Comparison of ENCODE assay signal across 21 cellular contexts in the genomic region with DNA sequence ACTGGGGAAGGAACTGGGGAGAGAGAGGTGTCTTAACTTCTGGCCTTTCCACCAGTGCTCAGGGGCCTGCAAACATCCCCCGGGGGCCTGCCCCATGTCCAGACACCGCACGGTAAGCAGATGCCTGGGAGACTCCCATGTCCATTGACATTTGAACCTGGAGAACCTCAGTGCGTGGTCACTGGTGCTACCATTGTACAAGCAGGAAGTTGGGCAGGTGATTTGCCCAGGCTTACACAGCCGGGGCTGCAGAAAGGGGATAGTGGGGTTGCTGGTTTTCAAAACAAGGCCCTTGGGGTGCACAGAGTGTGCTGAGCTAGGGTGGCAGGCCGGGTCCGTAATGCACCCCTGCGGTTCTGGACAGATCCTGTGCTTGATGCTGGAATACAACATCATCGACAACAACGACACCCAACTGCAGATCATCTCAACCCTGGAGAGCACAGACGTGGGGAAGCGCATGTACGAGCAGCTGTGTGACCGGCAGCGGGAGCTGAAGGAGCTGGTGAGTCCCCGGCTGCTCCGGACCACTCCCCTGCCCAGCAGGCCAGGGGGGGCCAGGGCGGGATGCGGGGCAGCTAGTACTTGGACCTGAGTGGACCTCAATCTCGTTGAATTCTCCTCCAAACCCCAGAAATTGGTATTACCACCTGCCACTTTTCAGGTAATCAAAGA.
"Had no signal": no experiment of that assay in that cellular context is flagged by ENCODE, and none has a peak within 500 bp of the region (broad histone marks: within the 10 kb centered on the region; RNA-seq: fewer than 3 reads in every experiment).

No MANE protein-coding gene starts in this region.

- FAIRE-seq: islet of Langerhans had no signal

- H3K79me2 ChIP-seq: parathyroid adenoma had no signal

- H3K27me3 ChIP-seq: esophagus squamous epithelium, gastrocnemius medialis, thyroid gland, upper lobe of right lung had no signal

- H3K4me1 ChIP-seq: gastrocnemius medialis, parathyroid adenoma, thyroid gland had no signal

- DNase-seq: activated CD4-positive, alpha-beta T cell treated with anti-CD3 and anti-CD28 coated beads for 1 hour; activated CD8-positive, alpha-beta memory T cell treated with anti-CD3 and anti-CD28 coated beads, Interleukin-2, amount 10 ng/mL, durations not matched to agents 7 days and 5 days; dermis blood vessel endothelial cell; effector memory CD4-positive, alpha-beta T cell; esophagus squamous epithelium; gastrocnemius medialis; mesenchymal stem cell; nucleus accumbens; stimulated activated CD4-positive, alpha-beta T cell treated with anti-CD3 and anti-CD28 coated beads, Interleukin-4, amount 100 ng/mL, for 24 hours; stimulated activated naive CD8-positive, alpha-beta T cell treated with anti-CD3 and anti-CD28 coated beads, Interleukin-15, Interleukin-2, amounts not matched to agents 100 U/mL and 50 U/mL, for 24 hours; substantia nigra; T-helper 1 cell; T-helper 9 cell; thyroid gland; upper lobe of right lung had no signal

- H3K9me3 Mint-ChIP-seq: activated naive CD4-positive, alpha-beta T cell treated with anti-CD3 and anti-CD28 coated beads, Interleukin-2, amount 50 U/mL, for 24 hours; brain had no signal

- H3K4me3 Mint-ChIP-seq: activated CD8-positive, alpha-beta memory T cell treated with anti-CD3 and anti-CD28 coated beads, Interleukin-2, amount 10 ng/mL, durations not matched to agents 7 days and 5 days; activated naive CD4-positive, alpha-beta T cell treated with anti-CD3 and anti-CD28 coated beads, Interleukin-2, amount 50 U/mL, for 24 hours; brain had no signal

- H3K27ac ChIP-seq: esophagus squamous epithelium, gastrocnemius medialis, parathyroid adenoma, thyroid gland, upper lobe of right lung had no signal

- H2AFZ ChIP-seq: parathyroid adenoma had no signal

- H3K9ac ChIP-seq: parathyroid adenoma had no signal

- H3K27me3 Mint-ChIP-seq: activated CD8-positive, alpha-beta memory T cell treated with anti-CD3 and anti-CD28 coated beads, Interleukin-2, amount 10 ng/mL, durations not matched to agents 7 days and 5 days; activated naive CD4-positive, alpha-beta T cell treated with anti-CD3 and anti-CD28 coated beads, Interleukin-2, amount 50 U/mL, for 24 hours; brain had no signal

- ATAC-seq: activated CD8-positive, alpha-beta memory T cell treated with anti-CD3 and anti-CD28 coated beads, Interleukin-2, amount 10 ng/mL, durations not matched to agents 7 days and 5 days; gastrocnemius medialis; left cardiac atrium; right cardiac atrium; stimulated activated naive CD8-positive, alpha-beta T cell treated with anti-CD3 and anti-CD28 coated beads, Interleukin-15, Interleukin-2, amounts not matched to agents 100 U/mL and 50 U/mL, for 24 hours; upper lobe of right lung had no signal

- H3K36me3 ChIP-seq: gastrocnemius medialis had no signal

- H3K4me3 ChIP-seq: esophagus squamous epithelium, gastrocnemius medialis, thyroid gland, upper lobe of right lung had no signal

- H3K9me3 ChIP-seq: esophagus squamous epithelium, gastrocnemius medialis, thyroid gland, upper lobe of right lung had no signal

- H3K4me1 Mint-ChIP-seq: activated naive CD4-positive, alpha-beta T cell treated with anti-CD3 and anti-CD28 coated beads, Interleukin-2, amount 50 U/mL, for 24 hours had no signal

- H3K27ac Mint-ChIP-seq: activated CD8-positive, alpha-beta memory T cell treated with anti-CD3 and anti-CD28 coated beads, Interleukin-2, amount 10 ng/mL, durations not matched to agents 7 days and 5 days; activated naive CD4-positive, alpha-beta T cell treated with anti-CD3 and anti-CD28 coated beads, Interleukin-2, amount 50 U/mL, for 24 hours had no signal

- H3K36me3 Mint-ChIP-seq: activated naive CD4-positive, alpha-beta T cell treated with anti-CD3 and anti-CD28 coated beads, Interleukin-2, amount 50 U/mL, for 24 hours had no signal
